In genomic region chr19:19040417-19040816, GRCh38 we compare ENCODE assay signal across 10 cellular contexts. TPM values are rescaled to one million over a fixed set of nuclear protein-coding genes. Genes with fewer than 3 reads are reported as not detected.
DNase-seq lines count a peak whose midpoint lies in the region; ATAC-seq and TF ChIP-seq lines count a peak whose summit lies in the region.
"Had no signal": no experiment of that assay in that cellular context is flagged by ENCODE, and none has a peak within 500 bp of the region (broad histone marks: within the 10 kb centered on the region; RNA-seq: fewer than 3 reads in every experiment).

No MANE protein-coding gene starts in this region.

- no peaks in the 10 kb centered on the region for H3K27me3 ChIP-seq in fibroblast of lung (ENCODE audit: control insufficient read depth, insufficient read depth, low read length)

- no peak overlapping the region for H3K9ac ChIP-seq in fibroblast of lung (ENCODE audit: insufficient read depth, low read length)

- CTCF ChIA-PET in activated CD4-positive, alpha-beta memory T cell treated with anti-CD3 and anti-CD28 coated beads, Interleukin-2, amount 10 ng/mL, durations not matched to agents 7 days and 5 days (lab: Charles Lee) = no interaction called here

- intact Hi-C loops in posterior vena cava (cut with DNase I) = no loop called here

- H3K4me2 ChIP-seq in fibroblast of lung (ENCODE audit: extremely low read depth, insufficient read depth, low read length) = peak overlapping the region; percentile 8

- H3K9me3 ChIP-seq in fibroblast of lung (ENCODE audit: control insufficient read depth, insufficient read depth, low read depth, low read length) = no peaks in the 10 kb centered on the region

- peaks cover 24% of the 10 kb centered on the region for H3K4me1 Mint-ChIP-seq in activated CD4-positive, alpha-beta memory T cell treated with anti-CD3 and anti-CD28 coated beads, Interleukin-2, amount 10 ng/mL, durations not matched to agents 7 days and 5 days

- H3K4me3 Mint-ChIP-seq in activated CD4-positive, alpha-beta memory T cell treated with anti-CD3 and anti-CD28 coated beads, Interleukin-2, amount 10 ng/mL, durations not matched to agents 7 days and 5 days = no peak overlapping the region

- no peak for TF ChIP-seq CTCF in C4-2B (conservative IDR thresholded peaks at IDR 0.05)
- no peak for TF ChIP-seq CTCF in fibroblast of lung (conservative IDR thresholded peaks at IDR 0.05 in 1 of 2, IDR thresholded peaks at IDR 0.05 in 1 of 2; ENCODE audit: low read depth in 1 of 2, low read length in 2 of 2)

- no peak overlapping the region for H2AFZ ChIP-seq in fibroblast of lung (ENCODE audit: low read length)

- no peak overlapping the region for H3K27ac Mint-ChIP-seq in activated CD4-positive, alpha-beta memory T cell treated with anti-CD3 and anti-CD28 coated beads, Interleukin-2, amount 10 ng/mL, durations not matched to agents 7 days and 5 days

- POLR2A ChIA-PET in activated CD4-positive, alpha-beta memory T cell treated with anti-CD3 and anti-CD28 coated beads, Interleukin-2, amount 10 ng/mL, durations not matched to agents 7 days and 5 days (lab: Charles Lee) = interaction anchor here (1.1 kb wide), 1 partner anchor 25 kb away, joined by 4 read pairs; no protein-coding TSS in a partner anchor

- no peaks in the 10 kb centered on the region for H3K9me3 Mint-ChIP-seq in activated CD4-positive, alpha-beta memory T cell treated with anti-CD3 and anti-CD28 coated beads, Interleukin-2, amount 10 ng/mL, durations not matched to agents 7 days and 5 days

- H3K36me3 ChIP-seq in fibroblast of lung (ENCODE audit: control insufficient read depth, insufficient read depth, low read length) = peaks cover 12% of the 10 kb centered on the region

- peak overlapping the region; percentile 62 for H3K27ac ChIP-seq in C4-2B
- peak overlapping the region; percentile 16 for H3K27ac ChIP-seq in fibroblast of lung (ENCODE audit: insufficient read depth, low read length)
- H3K27ac ChIP-seq: epithelial cell of prostate had no signal

- H3K27me3 Mint-ChIP-seq in activated CD4-positive, alpha-beta memory T cell treated with anti-CD3 and anti-CD28 coated beads, Interleukin-2, amount 10 ng/mL, durations not matched to agents 7 days and 5 days = no peaks in the 10 kb centered on the region

- H3K4me1 ChIP-seq in fibroblast of lung (ENCODE audit: control insufficient read depth, extremely low read depth, insufficient read depth, low read length) = peaks cover 4% of the 10 kb centered on the region

- H3K4me3 ChIP-seq in fibroblast of lung (replicated peaks in 1 of 4; ENCODE audit: control extremely low read depth in 1 of 4, insufficient read depth in 1 of 4, low read depth in 3 of 4, low read length in 4 of 4) = no peak overlapping the region

- H3K79me2 ChIP-seq in fibroblast of lung (ENCODE audit: control insufficient read depth, insufficient read depth, low read length) = peaks cover 30% of the 10 kb centered on the region

- no peaks in the 10 kb centered on the region for H4K20me1 ChIP-seq in fibroblast of lung (ENCODE audit: control insufficient read depth, extremely low read depth, insufficient read depth, low read length)

- peaks cover 12% of the 10 kb centered on the region for H3K36me3 Mint-ChIP-seq in activated CD4-positive, alpha-beta memory T cell treated with anti-CD3 and anti-CD28 coated beads, Interleukin-2, amount 10 ng/mL, durations not matched to agents 7 days and 5 days (ENCODE audit: low read depth)

- no peak for ATAC-seq in activated CD4-positive, CD25-positive, alpha-beta regulatory T cell treated with anti-CD3 and anti-CD28 coated beads, Interleukin-2, amount 50 U/mL, for 24 hours

- DNase-seq in NCI-H2029 treated with DMSO at 0.1 percent for 48 hours (lab: John Stamatoyannopoulos, UW) (peak; percentile 52), fibroblast of lung (ENCODE audit: low read depth in 2 of 2) (peak; percentile 65 to 97), posterior vena cava (ENCODE audit: low spot score) (peak; percentile 89), dermis blood vessel endothelial cell (no peak), T-helper 1 cell (no peak)
- no peak for DNase-seq in activated CD4-positive, alpha-beta memory T cell treated with anti-CD3 and anti-CD28 coated beads, Interleukin-2, amount 10 ng/mL, durations not matched to agents 7 days and 5 days
- DNase-seq: activated CD8-positive, alpha-beta memory T cell treated with anti-CD3 and anti-CD28 coated beads for 24 hours had no signal

RNA-seq across cellular contexts. Expression of gene ARMC6, which starts 7.0 kb away (rescaled TPM):
- total RNA-seq in fibroblast of lung (25.7 and 35.8 TPM in 2 replicates), posterior vena cava (10 to 100 TPM; 12.6 to 19.3 TPM), dermis blood vessel endothelial cell (50.2 and 72.1 TPM in 2 replicates)
- 14.0 and 23.0 TPM in 2 replicates for polyA plus RNA-seq in fibroblast of lung
- 23.4 and 37.8 TPM in 2 replicates for polyA plus RNA-seq in fibroblast of lung (2012)
- polyA minus RNA-seq in fibroblast of lung (ENCODE audit: low replicate concordance) = 70.0 and 82.4 TPM in 2 replicates
- 10 to 100 TPM; 19.7 to 22.5 TPM for total RNA-seq in activated CD4-positive, alpha-beta memory T cell treated with anti-CD3 and anti-CD28 coated beads, Interleukin-2, amount 10 ng/mL, durations not matched to agents 7 days and 5 days

RNA-seq across cellular contexts. Expression of gene SUGP2, which starts 7.1 kb away (rescaled TPM):
- total RNA-seq in fibroblast of lung (24.7 and 31.4 TPM in 2 replicates), posterior vena cava (10 to 100 TPM; 50.4 to 51.1 TPM), dermis blood vessel endothelial cell (22.0 and 24.8 TPM in 2 replicates)
- polyA plus RNA-seq in fibroblast of lung = 29.2 and 32.9 TPM in 2 replicates
- 28.6 and 32.3 TPM in 2 replicates for polyA plus RNA-seq in fibroblast of lung (2012)
- 12.9 and 26.8 TPM in 2 replicates for polyA minus RNA-seq in fibroblast of lung (ENCODE audit: low replicate concordance)
- 100 to 1,000 TPM; 125 to 128 TPM for total RNA-seq in activated CD4-positive, alpha-beta memory T cell treated with anti-CD3 and anti-CD28 coated beads, Interleukin-2, amount 10 ng/mL, durations not matched to agents 7 days and 5 days

RNA-seq across cellular contexts. Expression of gene SLC25A42, which starts 23.4 kb away (rescaled TPM):
- 4.9 and 7.1 TPM in 2 replicates for total RNA-seq in fibroblast of lung
- 3.5 and 3.6 TPM in 2 replicates for polyA plus RNA-seq in fibroblast of lung
- polyA plus RNA-seq in fibroblast of lung (2012) = 5.6 and 5.9 TPM in 2 replicates
- polyA minus RNA-seq in fibroblast of lung (ENCODE audit: low replicate concordance) = 4.8 and 11.4 TPM in 2 replicates
- total RNA-seq in posterior vena cava = 1 to 10 TPM; 4.9 to 8.0 TPM
- 4.4 and 4.5 TPM in 2 replicates for total RNA-seq in dermis blood vessel endothelial cell
- total RNA-seq in activated CD4-positive, alpha-beta memory T cell treated with anti-CD3 and anti-CD28 coated beads, Interleukin-2, amount 10 ng/mL, durations not matched to agents 7 days and 5 days = 10 to 100 TPM; 17.6 to 21.0 TPM

Comparison
In these comparisons a context has a peak if more than half of its experiments do, and no peak if none do; other contexts are left out.
1. DNase-seq: peak in NCI-H2029 treated with DMSO at 0.1 percent for 48 hours (single experiment), fibroblast of lung (2 of 2) and posterior vena cava (single experiment); none in dermis blood vessel endothelial cell (single experiment), activated CD4-positive, alpha-beta memory T cell treated with anti-CD3 and anti-CD28 coated beads, Interleukin-2, amount 10 ng/mL, durations not matched to agents 7 days and 5 days (single experiment) and T-helper 1 cell (0 of 5).